ENCODE assay signal across 1 cellular context in genomic region chr4:139665690-139666529, GRCh38.
TF ChIP-seq lines count a peak whose summit lies in the region.

TSS of gene MGST2 (plus strand) at chr4:139665819. CDS start at chr4:139666020, 201 bp downstream.

TF ChIP-seq in HEK293, 187 proteins besides CTCF, POLR2A, EP300 and RAD21 (continued from another document and continues in another):
- no peak for TF ChIP-seq TSHZ1 (tag by site-specific recombination; IDR thresholded peaks at IDR 0.05; ENCODE audit: borderline replicate concordance)
- TF ChIP-seq ZSCAN23 (tag by site-specific recombination; IDR thresholded peaks at IDR 0.05) = no peak
- TF ChIP-seq, protein P1, sequence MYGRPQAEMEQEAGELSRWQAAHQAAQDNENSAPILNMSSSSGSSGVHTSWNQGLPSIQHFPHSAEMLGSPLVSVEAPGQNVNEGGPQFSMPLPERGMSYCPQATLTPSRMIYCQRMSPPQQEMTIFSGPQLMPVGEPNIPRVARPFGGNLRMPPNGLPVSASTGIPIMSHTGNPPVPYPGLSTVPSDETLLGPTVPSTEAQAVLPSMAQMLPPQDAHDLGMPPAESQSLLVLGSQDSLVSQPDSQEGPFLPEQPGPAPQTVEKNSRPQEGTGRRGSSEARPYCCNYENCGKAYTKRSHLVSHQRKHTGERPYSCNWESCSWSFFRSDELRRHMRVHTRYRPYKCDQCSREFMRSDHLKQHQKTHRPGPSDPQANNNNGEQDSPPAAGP (tag by site-specific recombination; IDR thresholded peaks at IDR 0.05) = 0 out of 2 replicates have a peak, but pooled peaks have one; percentile 23
- TF ChIP-seq ZBTB7A (tag by site-specific recombination; IDR thresholded peaks at IDR 0.05; ENCODE audit: low read depth) = no peak
- no peak for TF ChIP-seq ELK4 (IDR thresholded peaks at IDR 0.05; ENCODE audit: borderline replicate concordance, low read depth, low read length)
- TF ChIP-seq ZNF449 (tag by site-specific recombination; IDR thresholded peaks at IDR 0.05) = no peak
- TF ChIP-seq KLF1 (tag by site-specific recombination; IDR thresholded peaks at IDR 0.05) = no peak
- TF ChIP-seq MZF1 (tag by site-specific recombination; IDR thresholded peaks at IDR 0.05; ENCODE audit: borderline replicate concordance) = no peak
- TF ChIP-seq GFI1B (tag by site-specific recombination; IDR thresholded peaks at IDR 0.05) = no peak
- TF ChIP-seq, protein P2, sequence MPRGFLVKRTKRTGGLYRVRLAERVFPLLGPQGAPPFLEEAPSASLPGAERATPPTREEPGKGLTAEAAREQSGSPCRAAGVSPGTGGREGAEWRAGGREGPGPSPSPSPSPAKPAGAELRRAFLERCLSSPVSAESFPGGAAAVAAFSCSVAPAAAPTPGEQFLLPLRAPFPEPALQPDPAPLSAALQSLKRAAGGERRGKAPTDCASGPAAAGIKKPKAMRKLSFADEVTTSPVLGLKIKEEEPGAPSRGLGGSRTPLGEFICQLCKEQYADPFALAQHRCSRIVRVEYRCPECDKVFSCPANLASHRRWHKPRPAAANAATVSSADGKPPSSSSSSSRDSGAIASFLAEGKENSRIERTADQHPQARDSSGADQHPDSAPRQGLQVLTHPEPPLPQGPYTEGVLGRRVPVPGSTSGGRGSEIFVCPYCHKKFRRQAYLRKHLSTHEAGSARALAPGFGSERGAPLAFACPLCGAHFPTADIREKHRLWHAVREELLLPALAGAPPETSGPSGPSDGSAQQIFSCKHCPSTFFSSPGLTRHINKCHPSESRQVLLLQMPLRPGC (tag by site-specific recombination; IDR thresholded peaks at IDR 0.05) = no peak
- TF ChIP-seq ZNF76 (tag by site-specific recombination; IDR thresholded peaks at IDR 0.05; ENCODE audit: borderline replicate concordance, low read depth) = 0 out of 2 replicates have a peak, but pooled peaks have one; percentile 34
- TF ChIP-seq PRDM1 (tag by site-specific recombination; IDR thresholded peaks at IDR 0.05) = no peak
- TF ChIP-seq ZNF280D (tag by site-specific recombination; IDR thresholded peaks at IDR 0.05) = 0 out of 2 replicates have a peak, but pooled peaks have one; percentile 22
- TF ChIP-seq, protein P3, sequence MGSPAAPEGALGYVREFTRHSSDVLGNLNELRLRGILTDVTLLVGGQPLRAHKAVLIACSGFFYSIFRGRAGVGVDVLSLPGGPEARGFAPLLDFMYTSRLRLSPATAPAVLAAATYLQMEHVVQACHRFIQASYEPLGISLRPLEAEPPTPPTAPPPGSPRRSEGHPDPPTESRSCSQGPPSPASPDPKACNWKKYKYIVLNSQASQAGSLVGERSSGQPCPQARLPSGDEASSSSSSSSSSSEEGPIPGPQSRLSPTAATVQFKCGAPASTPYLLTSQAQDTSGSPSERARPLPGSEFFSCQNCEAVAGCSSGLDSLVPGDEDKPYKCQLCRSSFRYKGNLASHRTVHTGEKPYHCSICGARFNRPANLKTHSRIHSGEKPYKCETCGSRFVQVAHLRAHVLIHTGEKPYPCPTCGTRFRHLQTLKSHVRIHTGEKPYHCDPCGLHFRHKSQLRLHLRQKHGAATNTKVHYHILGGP (tag by site-specific recombination; IDR thresholded peaks at IDR 0.05) = no peak
- TF ChIP-seq ZNF670 (tag by site-specific recombination; IDR thresholded peaks at IDR 0.05; ENCODE audit: low read depth) = no peak
- TF ChIP-seq KLF10 (tag by site-specific recombination; IDR thresholded peaks at IDR 0.05) = no peak
- TF ChIP-seq ZNF133 (tag by site-specific recombination; IDR thresholded peaks at IDR 0.05) = no peak
- TF ChIP-seq, protein P4, sequence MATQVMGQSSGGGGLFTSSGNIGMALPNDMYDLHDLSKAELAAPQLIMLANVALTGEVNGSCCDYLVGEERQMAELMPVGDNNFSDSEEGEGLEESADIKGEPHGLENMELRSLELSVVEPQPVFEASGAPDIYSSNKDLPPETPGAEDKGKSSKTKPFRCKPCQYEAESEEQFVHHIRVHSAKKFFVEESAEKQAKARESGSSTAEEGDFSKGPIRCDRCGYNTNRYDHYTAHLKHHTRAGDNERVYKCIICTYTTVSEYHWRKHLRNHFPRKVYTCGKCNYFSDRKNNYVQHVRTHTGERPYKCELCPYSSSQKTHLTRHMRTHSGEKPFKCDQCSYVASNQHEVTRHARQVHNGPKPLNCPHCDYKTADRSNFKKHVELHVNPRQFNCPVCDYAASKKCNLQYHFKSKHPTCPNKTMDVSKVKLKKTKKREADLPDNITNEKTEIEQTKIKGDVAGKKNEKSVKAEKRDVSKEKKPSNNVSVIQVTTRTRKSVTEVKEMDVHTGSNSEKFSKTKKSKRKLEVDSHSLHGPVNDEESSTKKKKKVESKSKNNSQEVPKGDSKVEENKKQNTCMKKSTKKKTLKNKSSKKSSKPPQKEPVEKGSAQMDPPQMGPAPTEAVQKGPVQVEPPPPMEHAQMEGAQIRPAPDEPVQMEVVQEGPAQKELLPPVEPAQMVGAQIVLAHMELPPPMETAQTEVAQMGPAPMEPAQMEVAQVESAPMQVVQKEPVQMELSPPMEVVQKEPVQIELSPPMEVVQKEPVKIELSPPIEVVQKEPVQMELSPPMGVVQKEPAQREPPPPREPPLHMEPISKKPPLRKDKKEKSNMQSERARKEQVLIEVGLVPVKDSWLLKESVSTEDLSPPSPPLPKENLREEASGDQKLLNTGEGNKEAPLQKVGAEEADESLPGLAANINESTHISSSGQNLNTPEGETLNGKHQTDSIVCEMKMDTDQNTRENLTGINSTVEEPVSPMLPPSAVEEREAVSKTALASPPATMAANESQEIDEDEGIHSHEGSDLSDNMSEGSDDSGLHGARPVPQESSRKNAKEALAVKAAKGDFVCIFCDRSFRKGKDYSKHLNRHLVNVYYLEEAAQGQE (tag by site-specific recombination; IDR thresholded peaks at IDR 0.05) = no peak
- TF ChIP-seq REPIN1 (tag by site-specific recombination; IDR thresholded peaks at IDR 0.05; ENCODE audit: low read depth) = no peak
- TF ChIP-seq GLI4 (tag by site-specific recombination; IDR thresholded peaks at IDR 0.05) = no peak
- no peak for TF ChIP-seq ZFP3 (tag by site-specific recombination; IDR thresholded peaks at IDR 0.05; ENCODE audit: low read depth)
- TF ChIP-seq ZNF837 (tag by site-specific recombination; IDR thresholded peaks at IDR 0.05) = 0 out of 2 replicates have a peak, but pooled peaks have one; percentile 63
- no peak for TF ChIP-seq OVOL3 (tag by site-specific recombination; IDR thresholded peaks at IDR 0.05)
- no peak for TF ChIP-seq ZNF664 (tag by site-specific recombination; IDR thresholded peaks at IDR 0.05)
- peak; percentile 13; the same call in 1 of the 2 replicates for TF ChIP-seq ZNF629 (tag by site-specific recombination; IDR thresholded peaks at IDR 0.05)
- peak; percentile 63; the same call in 1 of the 2 replicates for TF ChIP-seq GLIS2 (tag by site-specific recombination; IDR thresholded peaks at IDR 0.05)
- peak; percentile 49; the same call in 1 of the 2 replicates for TF ChIP-seq ZNF600 (tag by site-specific recombination; IDR thresholded peaks at IDR 0.05)
- TF ChIP-seq ZNF610 (tag by site-specific recombination; IDR thresholded peaks at IDR 0.05; ENCODE audit: borderline replicate concordance) = no peak
- TF ChIP-seq ZNF658 (tag by site-specific recombination; IDR thresholded peaks at IDR 0.05) = no peak
- TF ChIP-seq BCL11B (tag by site-specific recombination; IDR thresholded peaks at IDR 0.05; ENCODE audit: low read depth) = no peak
- no peak for TF ChIP-seq TRIM28 (IDR thresholded peaks at IDR 0.05; ENCODE audit: borderline replicate concordance, low read length)
- TF ChIP-seq HIC1 (tag by site-specific recombination; IDR thresholded peaks at IDR 0.05) = no peak; the same call in 1 of the 2 replicates
- TF ChIP-seq ZFP41 (tag by site-specific recombination; IDR thresholded peaks at IDR 0.05; ENCODE audit: borderline replicate concordance) = no peak
- peak; percentile 56; the same call in 1 of the 2 replicates for TF ChIP-seq ZBTB48 (tag by site-specific recombination; IDR thresholded peaks at IDR 0.05)
- TF ChIP-seq ZXDB (tag by site-specific recombination; IDR thresholded peaks at IDR 0.05) = peak; percentile 80
- peak; percentile 59 for TF ChIP-seq YY2 (tag by site-specific recombination; IDR thresholded peaks at IDR 0.05)
- TF ChIP-seq ZNF677 (tag by site-specific recombination; IDR thresholded peaks at IDR 0.05) = no peak
- TF ChIP-seq ATF2 (tag by site-specific recombination; IDR thresholded peaks at IDR 0.05; ENCODE audit: low read depth) = no peak
- no peak for TF ChIP-seq ZNF157 (tag by site-specific recombination; IDR thresholded peaks at IDR 0.05)
